ENCODE assay signal across 8 cellular contexts in genomic region chr14:23988610-23989363, GRCh38. TPM values are rescaled to one million over a fixed set of nuclear protein-coding genes. Genes with fewer than 3 reads are reported as not detected.
DNase-seq lines count a peak whose midpoint lies in the region; ATAC-seq and TF ChIP-seq lines count a peak whose summit lies in the region.
"Not testable (repeated sequence)": the region's sequence is repeated elsewhere in the genome, so short reads cannot be mapped to it uniquely, and the experiment has no call there.

TSS of gene DHRS4L2 (plus strand) at chr14:23988929. CDS start at chr14:23988948, 19 bp downstream.

- DNase-seq in HAP-1 (ENCODE audit: low spot score in 2 of 2) = peak; percentile 49 to 90
- DNase-seq in Karpas-422 = peak; percentile 94
- DNase-seq in T-helper 17 cell = peak; percentile 56 to 71 (median 67)
- peak; percentile 85 for DNase-seq in activated naive CD8-positive, alpha-beta T cell treated with anti-CD3 and anti-CD28 coated beads, Interleukin-2, amount 50 U/mL, for 24 hours
- peak; percentile 88 to 94 (median 92) for DNase-seq in heart left ventricle
- DNase-seq in posterior vena cava (ENCODE audit: low spot score) = peak; percentile 94
- peak; percentile 56 for DNase-seq in testis

- peak in 1 of 12 donors; percentile 12 for TF ChIP-seq CTCF in heart left ventricle (IDR thresholded peaks at IDR 0.05)
- not testable (repeated sequence) for TF ChIP-seq CTCF in testis (IDR thresholded peaks at IDR 0.05)

- not testable (repeated sequence) for H3K27me3 ChIP-seq in HAP-1 (ENCODE audit: low read depth); Karpas-422 (ENCODE audit: low read length); heart left ventricle; testis

- peak within 1 kb of the TSS; percentile 34 for H3K4me3 ChIP-seq in HAP-1
- peak within 1 kb of the TSS; percentile 71 for H3K4me3 ChIP-seq in Karpas-422 (ENCODE audit: low read length)
- H3K4me3 ChIP-seq in heart left ventricle = peak within 1 kb of the TSS; percentile 16 to 64 (median 54)
- peak within 1 kb of the TSS; percentile 23 to 26 for H3K4me3 ChIP-seq in testis

- not testable (repeated sequence) for H3K9me3 ChIP-seq in HAP-1; Karpas-422 (ENCODE audit: low read length); T-helper 17 cell (ENCODE audit: control insufficient read depth, low read length, poor library complexity, severe bottlenecking); heart left ventricle; testis

- H3K9me3 Mint-ChIP-seq in activated naive CD8-positive, alpha-beta T cell treated with anti-CD3 and anti-CD28 coated beads, Interleukin-2, amount 50 U/mL, for 24 hours = not testable (repeated sequence)

- H3K27ac ChIP-seq in Karpas-422 (ENCODE audit: low read length) = peak within 1 kb of the TSS; percentile 1; the same call in 1 of the 2 replicates
- peak within 1 kb of the TSS; percentile 13 to 82 (median 76) for H3K27ac ChIP-seq in heart left ventricle
- H3K27ac ChIP-seq in testis = not testable (repeated sequence)

- not testable (repeated sequence) for H3K4me1 ChIP-seq in HAP-1, testis
- H3K4me1 ChIP-seq in Karpas-422 (ENCODE audit: low read length) (peaks cover 16% of the 10 kb centered on the region), heart left ventricle (peaks cover 0 to 34% (median 11%) of the 10 kb centered on the region in 12 donors)

- not testable (repeated sequence) for H2AFZ ChIP-seq in Karpas-422 (ENCODE audit: low read length)

- 8 to 19% (median 10%) methylated on average over 20 to 40 of the region's 40 CpGs for WGBS in heart left ventricle, 4 donors
- 36 to 46% methylated on average over 5 to 27 of the region's 40 CpGs for WGBS in testis, 2 donors

- H3K4me2 ChIP-seq in Karpas-422 (ENCODE audit: low read depth, low read length, poor library complexity, severe bottlenecking) = peak within 1 kb of the TSS; percentile 82

- peak; percentile 96 for ATAC-seq in T-helper 17 cell
- peak; percentile 99 for ATAC-seq in activated naive CD8-positive, alpha-beta T cell treated with anti-CD3 and anti-CD28 coated beads, Interleukin-2, amount 50 U/mL, for 24 hours
- peak; percentile 89 to 97 (median 96) for ATAC-seq in heart left ventricle

- H3K9ac ChIP-seq in Karpas-422 (ENCODE audit: low read length) = peak within 1 kb of the TSS; percentile 77

- not testable (repeated sequence) for H3K36me3 ChIP-seq in HAP-1 (replicated peaks); Karpas-422 (ENCODE audit: insufficient read depth, low read length); heart left ventricle; testis (ENCODE audit: low read depth, missing control alignments)

- not testable (repeated sequence) for H3K9me2 ChIP-seq in Karpas-422 (replicated peaks; ENCODE audit: insufficient read depth, low read length)

- not testable (repeated sequence) for H4K20me1 ChIP-seq in Karpas-422 (ENCODE audit: insufficient read depth, low read depth, low read length)

- not testable (repeated sequence) for H3K27me3 Mint-ChIP-seq in T-helper 17 cell; activated naive CD8-positive, alpha-beta T cell treated with anti-CD3 and anti-CD28 coated beads, Interleukin-2, amount 50 U/mL, for 24 hours

- not testable (repeated sequence) for H3K36me3 Mint-ChIP-seq in T-helper 17 cell (ENCODE audit: low read depth); activated naive CD8-positive, alpha-beta T cell treated with anti-CD3 and anti-CD28 coated beads, Interleukin-2, amount 50 U/mL, for 24 hours (ENCODE audit: low read depth)

- peak within 1 kb of the TSS; percentile 83 for H3K27ac Mint-ChIP-seq in T-helper 17 cell
- H3K27ac Mint-ChIP-seq in activated naive CD8-positive, alpha-beta T cell treated with anti-CD3 and anti-CD28 coated beads, Interleukin-2, amount 50 U/mL, for 24 hours = peak within 1 kb of the TSS; percentile 73

- peak within 1 kb of the TSS; percentile 87 for H3K4me3 Mint-ChIP-seq in T-helper 17 cell
- H3K4me3 Mint-ChIP-seq in activated naive CD8-positive, alpha-beta T cell treated with anti-CD3 and anti-CD28 coated beads, Interleukin-2, amount 50 U/mL, for 24 hours = peak within 1 kb of the TSS; percentile 79

- intact Hi-C loops in heart left ventricle (cut with DNase I) = loop anchor here in 4 of 10 donors (5.0 to 10.0 kb wide), 4 partner anchors 44 to 106 kb away; partner anchors contain the start of gene PCK2 (in 2 of the 4)
- intact Hi-C loops in posterior vena cava (cut with DNase I); testis (cut with DNase I; ENCODE audit: low total_unique reads): not testable (repeated sequence)

- peaks cover 20% of the 10 kb centered on the region for H3K4me1 Mint-ChIP-seq in T-helper 17 cell
- H3K4me1 Mint-ChIP-seq in activated naive CD8-positive, alpha-beta T cell treated with anti-CD3 and anti-CD28 coated beads, Interleukin-2, amount 50 U/mL, for 24 hours = peaks cover 22% of the 10 kb centered on the region

- in situ Hi-C loops in HAP-1 (cut with MboI; ENCODE audit: low sequenced_read_pairs) = not testable (repeated sequence)

- H3K79me2 ChIP-seq in Karpas-422 (ENCODE audit: low read length) = not testable (repeated sequence)

- peak; percentile 46 for TF ChIP-seq POLR2A in GM10847 (IDR thresholded peaks at IDR 0.05; ENCODE audit: extremely low read depth, insufficient read length)
- peak in 1 of 2 donors; percentile 45 for TF ChIP-seq POLR2A in heart left ventricle (IDR thresholded peaks at IDR 0.05)
- TF ChIP-seq POLR2A in testis (IDR thresholded peaks at IDR 0.05) = not testable (repeated sequence)

RNA-seq across cellular contexts. Expression of gene DHRS4L2, which starts in this region (rescaled TPM):
- 53.7 and 66.1 TPM in 2 replicates for total RNA-seq in Karpas-422 (2014; rRNA removed; shearing (Covaris generic); ENCODE audit: low replicate concordance)
- 1 to 10 TPM; 9.9 to 10.0 TPM for total RNA-seq in T-helper 17 cell
- 10 to 100 TPM; 17.9 to 37.1 (median 27.5) TPM for total RNA-seq in heart left ventricle
- 10 to 100 TPM; 22.2 to 65.9 TPM for polyA plus RNA-seq in heart left ventricle
- total RNA-seq in posterior vena cava = 10 to 100 TPM; 15.1 to 16.9 TPM
- total RNA-seq in testis = 10 to 100 TPM; 15.7 to 23.4 TPM
- polyA plus RNA-seq in testis (ENCODE audit: insufficient read depth, low read depth, low replicate concordance) = 22.4 TPM
